Comparison of ENCODE assay signal across 19 cellular contexts in the genomic region with DNA sequence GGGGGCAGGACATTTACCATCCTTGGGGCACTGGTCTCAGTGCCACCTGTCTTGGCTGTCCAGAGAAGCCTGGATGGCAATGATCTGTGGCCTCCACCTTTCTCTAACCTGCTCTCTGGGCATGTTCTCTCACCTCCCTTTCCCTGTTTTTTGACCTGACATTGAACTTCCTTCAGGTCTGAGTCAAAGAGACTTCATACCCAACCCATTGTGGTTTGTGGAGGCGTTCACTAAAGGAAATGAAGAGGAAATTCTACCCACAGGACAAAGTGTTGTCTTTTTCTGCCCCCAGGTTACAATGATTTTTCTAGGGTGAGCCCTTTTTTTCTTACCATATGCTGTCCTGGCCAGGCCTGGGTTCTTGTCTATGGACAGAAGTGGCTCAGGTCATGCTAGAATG.
A peak's percentile ranks its signal among the peaks of the same experiment; 100 is the strongest.
DNase-seq lines count a peak whose midpoint lies in the region; ATAC-seq and TF ChIP-seq lines count a peak whose summit lies in the region.
"Had no signal": no experiment of that assay in that cellular context is flagged by ENCODE, and none has a peak within 500 bp of the region (broad histone marks: within the 10 kb centered on the region; RNA-seq: fewer than 3 reads in every experiment).

No MANE protein-coding gene starts in this region.

- H3K9ac ChIP-seq in BLaER1 (no peak overlapping the region), HCT116 (ENCODE audit: low read length) (no peak overlapping the region)

- TF ChIP-seq POLR2A in HCT116 (IDR thresholded peaks at IDR 0.05; ENCODE audit: borderline replicate concordance, extremely low read depth, insufficient read depth, insufficient read length) (no peak), uterus (IDR thresholded peaks at IDR 0.05) (no peak)

- H3K4me2 ChIP-seq in BLaER1 (peak overlapping the region; percentile 74), HCT116 (ENCODE audit: low read length) (peak overlapping the region; percentile 38)

- peaks cover 0 to 5% of the 10 kb centered on the region in 2 donors for H3K36me3 Mint-ChIP-seq in stimulated activated naive B cell treated with anti-CD40 and anti-IgM and Interleukin-4, amounts not matched to agents 10 μg/mL and 1 μg/mL and 100 μg/mL, for 72 hours

- DNase-seq in HCT116 (ENCODE audit: low read depth, low spot score) (no peak), RWPE2 (ENCODE audit: low spot score) (no peak), foreskin keratinocyte (peak; percentile 64 to 76), uterus (no peak), NCI-H146 treated with DMSO at 0.1 percent for 48 hours (lab: John Stamatoyannopoulos, UW; ENCODE audit: unreplicated experiment) (no peak)
- DNase-seq in stimulated activated naive B cell treated with anti-CD40 and anti-IgM and Interleukin-4, amounts not matched to agents 10 μg/mL and 1 μg/mL and 100 μg/mL, for 72 hours: no peak
- DNase-seq: H7; hippocampal formation; naive B cell; NCI-H1436; NCI-H524; right cardiac atrium; stimulated activated naive CD4-positive, alpha-beta T cell treated with Interleukin-2 at 50 U/mL for 16 hours had no signal

- H3K36me3 ChIP-seq in BLaER1: no peaks in the 10 kb centered on the region
- no peaks in the 10 kb centered on the region for H3K36me3 ChIP-seq in HCT116 (ENCODE audit: control insufficient read depth in 1 of 2, insufficient read depth in 2 of 2, low read length in 2 of 2)
- H3K36me3 ChIP-seq in RWPE2 (ENCODE audit: low read depth): no peaks in the 10 kb centered on the region
- no peaks in the 10 kb centered on the region for H3K36me3 ChIP-seq in uterus
- H3K36me3 ChIP-seq: esophagus muscularis mucosa had no signal

- RAD21 ChIA-PET in HCT116 (lab: Charles Lee; ENCODE audit: low non-redundant PET in 1 of 2, low total read pairs in 2 of 2, uncharacterized antibody in 2 of 2, unreplicated experiment in 2 of 2): no interaction called here

- H3K27me3 ChIP-seq in BLaER1 (no peaks in the 10 kb centered on the region), HCT116 (ENCODE audit: insufficient read depth, low read length) (no peaks in the 10 kb centered on the region), RWPE2 (ENCODE audit: insufficient read depth, poor library complexity, severe bottlenecking) (no peaks in the 10 kb centered on the region), foreskin keratinocyte (peaks cover 47% of the 10 kb centered on the region), uterus (no peaks in the 10 kb centered on the region)
- H3K27me3 ChIP-seq: esophagus muscularis mucosa had no signal

- BruUV-seq in HCT116 (replicated peaks; lab: Mats Ljungman, UMichigan): no TSS peak

- intact Hi-C loops in HCT116 (cut with micrococcal nuclease): no loop called here
- intact Hi-C loops in uterus (cut with DNase I; ENCODE audit: low total_unique reads): no loop called here

- ATAC-seq in HCT116 (no peak), RWPE2 (ENCODE audit: low read depth) (peak; percentile 83), foreskin keratinocyte (peak; percentile 65), GM21526 (IDR thresholded peaks at IDR 0.05; ENCODE audit: low FRiP score, unreplicated experiment) (no peak)
- no peak for ATAC-seq in stimulated activated naive B cell treated with anti-CD40 and anti-IgM and Interleukin-4, amounts not matched to agents 10 μg/mL and 1 μg/mL and 100 μg/mL, for 72 hours (replicated peaks)
- ATAC-seq: left lobe of liver, right cardiac atrium, Right ventricle myocardium inferior had no signal

- H3K9me3 Mint-ChIP-seq in stimulated activated naive B cell treated with anti-CD40 and anti-IgM and Interleukin-4, amounts not matched to agents 10 μg/mL and 1 μg/mL and 100 μg/mL, for 72 hours: peaks cover 7% of the 10 kb centered on the region in 2 donors

- H3K79me2 ChIP-seq in HCT116 (ENCODE audit: insufficient read depth, low read length): no peaks in the 10 kb centered on the region

- no peaks in the 10 kb centered on the region for H3K9me2 ChIP-seq in HCT116 (ENCODE audit: insufficient read depth)

- H3K9me3 ChIP-seq in BLaER1 (peaks cover 10% of the 10 kb centered on the region), HCT116 (ENCODE audit: control insufficient read depth in 1 of 2, insufficient read depth in 1 of 2, low read depth in 1 of 2, low read length in 2 of 2) (peaks cover 0 to 6% of the 10 kb centered on the region in 2 experiments; a peak in 1 of 4 replicates), RWPE2 (ENCODE audit: severe bottlenecking) (no peaks in the 10 kb centered on the region), uterus (no peaks in the 10 kb centered on the region)

- H4K20me1 ChIP-seq in BLaER1 (no peaks in the 10 kb centered on the region), HCT116 (ENCODE audit: insufficient read depth) (no peaks in the 10 kb centered on the region)

- no peak overlapping the region for H3K27ac Mint-ChIP-seq in stimulated activated naive B cell treated with anti-CD40 and anti-IgM and Interleukin-4, amounts not matched to agents 10 μg/mL and 1 μg/mL and 100 μg/mL, for 72 hours

- H3K27ac ChIP-seq in BLaER1: no peak overlapping the region
- H3K27ac ChIP-seq in HCT116 (ENCODE audit: low read depth, low read length): no peak overlapping the region
- H3K27ac ChIP-seq in RWPE2 (ENCODE audit: poor library complexity, severe bottlenecking): peak overlapping the region; percentile 61
- H3K27ac ChIP-seq in foreskin keratinocyte: no peak overlapping the region
- H3K27ac ChIP-seq in uterus: no peak overlapping the region
- H3K27ac ChIP-seq: C4-2B, esophagus muscularis mucosa had no signal

- H3K4me1 ChIP-seq in BLaER1 (peaks cover 64% of the 10 kb centered on the region), HCT116 (ENCODE audit: control insufficient read depth in 1 of 2, insufficient read depth in 2 of 2, low read length in 2 of 2) (peaks cover 2 to 29% of the 10 kb centered on the region in 2 experiments; a peak in 2 of 4 replicates), RWPE2 (ENCODE audit: insufficient read depth, poor library complexity, severe bottlenecking) (peaks cover 34% of the 10 kb centered on the region), foreskin keratinocyte (peaks cover 20% of the 10 kb centered on the region), uterus (no peaks in the 10 kb centered on the region)

- POLR2A ChIA-PET in HCT116 (lab: Charles Lee): no interaction called here

- H3K4me3 Mint-ChIP-seq in stimulated activated naive B cell treated with anti-CD40 and anti-IgM and Interleukin-4, amounts not matched to agents 10 μg/mL and 1 μg/mL and 100 μg/mL, for 72 hours: no peak overlapping the region
- H3K4me3 Mint-ChIP-seq: naive B cell had no signal

- H3K4me1 Mint-ChIP-seq in stimulated activated naive B cell treated with anti-CD40 and anti-IgM and Interleukin-4, amounts not matched to agents 10 μg/mL and 1 μg/mL and 100 μg/mL, for 72 hours: peaks cover 2 to 8% of the 10 kb centered on the region in 2 donors

- TF ChIP-seq CTCF in HCT116 (IDR thresholded peaks at IDR 0.05 in 2 of 3, conservative IDR thresholded peaks at IDR 0.05 in 1 of 3; ENCODE audit: borderline replicate concordance in 1 of 3, insufficient read depth in 1 of 3, low read depth in 2 of 3, low read length in 2 of 3) (no peak), RWPE2 (IDR thresholded peaks at IDR 0.05; ENCODE audit: poor library complexity, severe bottlenecking) (no peak), foreskin keratinocyte (conservative IDR thresholded peaks at IDR 0.05) (no peak), uterus (IDR thresholded peaks at IDR 0.05) (no peak)

- H3K27me3 Mint-ChIP-seq in stimulated activated naive B cell treated with anti-CD40 and anti-IgM and Interleukin-4, amounts not matched to agents 10 μg/mL and 1 μg/mL and 100 μg/mL, for 72 hours: peaks cover 18 to 26% of the 10 kb centered on the region in 2 donors

- no peak overlapping the region for H2AFZ ChIP-seq in HCT116 (ENCODE audit: low read depth, low read length, poor library complexity, severe bottlenecking)

- H3K4me3 ChIP-seq in BLaER1: no peak overlapping the region
- H3K4me3 ChIP-seq in HCT116 (replicated peaks in 1 of 2; ENCODE audit: low read depth in 1 of 2, low read length in 2 of 2): no peak overlapping the region
- no peak overlapping the region for H3K4me3 ChIP-seq in RWPE2 (ENCODE audit: severe bottlenecking)
- no peak overlapping the region for H3K4me3 ChIP-seq in uterus
- H3K4me3 ChIP-seq: esophagus muscularis mucosa had no signal

- CTCF ChIA-PET in HCT116 (lab: Charles Lee): no interaction called here

- TF ChIP-seq RAD21 in HCT116 (IDR thresholded peaks at IDR 0.05; ENCODE audit: low read depth): no peak

TF ChIP-seq in HCT116, 20 proteins besides CTCF, POLR2A, EP300 and RAD21 (continues in another document):
- no peak; the same call in 1 of the 2 replicates for TF ChIP-seq SP1 (IDR thresholded peaks at IDR 0.05; ENCODE audit: low read depth)
- no peak for TF ChIP-seq POLR2AphosphoS5 (IDR thresholded peaks at IDR 0.05; ENCODE audit: low read depth, low read length)
- no peak for TF ChIP-seq SIN3A (IDR thresholded peaks at IDR 0.05; ENCODE audit: low read depth)
- TF ChIP-seq ZFX (IDR thresholded peaks at IDR 0.05): no peak
- no peak for TF ChIP-seq ELF1 (IDR thresholded peaks at IDR 0.05; ENCODE audit: borderline replicate concordance, low read depth)
- TF ChIP-seq JUND (IDR thresholded peaks at IDR 0.05): 0 out of 2 replicates have a peak, but pooled peaks have one; percentile 6
- TF ChIP-seq YY1 (IDR thresholded peaks at IDR 0.05; ENCODE audit: extremely low read depth, insufficient replicate concordance, low read depth, low read length): no peak
- TF ChIP-seq, protein P1, sequence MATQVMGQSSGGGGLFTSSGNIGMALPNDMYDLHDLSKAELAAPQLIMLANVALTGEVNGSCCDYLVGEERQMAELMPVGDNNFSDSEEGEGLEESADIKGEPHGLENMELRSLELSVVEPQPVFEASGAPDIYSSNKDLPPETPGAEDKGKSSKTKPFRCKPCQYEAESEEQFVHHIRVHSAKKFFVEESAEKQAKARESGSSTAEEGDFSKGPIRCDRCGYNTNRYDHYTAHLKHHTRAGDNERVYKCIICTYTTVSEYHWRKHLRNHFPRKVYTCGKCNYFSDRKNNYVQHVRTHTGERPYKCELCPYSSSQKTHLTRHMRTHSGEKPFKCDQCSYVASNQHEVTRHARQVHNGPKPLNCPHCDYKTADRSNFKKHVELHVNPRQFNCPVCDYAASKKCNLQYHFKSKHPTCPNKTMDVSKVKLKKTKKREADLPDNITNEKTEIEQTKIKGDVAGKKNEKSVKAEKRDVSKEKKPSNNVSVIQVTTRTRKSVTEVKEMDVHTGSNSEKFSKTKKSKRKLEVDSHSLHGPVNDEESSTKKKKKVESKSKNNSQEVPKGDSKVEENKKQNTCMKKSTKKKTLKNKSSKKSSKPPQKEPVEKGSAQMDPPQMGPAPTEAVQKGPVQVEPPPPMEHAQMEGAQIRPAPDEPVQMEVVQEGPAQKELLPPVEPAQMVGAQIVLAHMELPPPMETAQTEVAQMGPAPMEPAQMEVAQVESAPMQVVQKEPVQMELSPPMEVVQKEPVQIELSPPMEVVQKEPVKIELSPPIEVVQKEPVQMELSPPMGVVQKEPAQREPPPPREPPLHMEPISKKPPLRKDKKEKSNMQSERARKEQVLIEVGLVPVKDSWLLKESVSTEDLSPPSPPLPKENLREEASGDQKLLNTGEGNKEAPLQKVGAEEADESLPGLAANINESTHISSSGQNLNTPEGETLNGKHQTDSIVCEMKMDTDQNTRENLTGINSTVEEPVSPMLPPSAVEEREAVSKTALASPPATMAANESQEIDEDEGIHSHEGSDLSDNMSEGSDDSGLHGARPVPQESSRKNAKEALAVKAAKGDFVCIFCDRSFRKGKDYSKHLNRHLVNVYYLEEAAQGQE (IDR thresholded peaks at IDR 0.05; ENCODE audit: low read depth): no peak

Comparison
In these comparisons a context has a peak if more than half of its experiments do, and no peak if none do; other contexts are left out.
1. ATAC-seq: peak in RWPE2 (single experiment) and foreskin keratinocyte (single experiment); none in HCT116 (single experiment), GM21526 (single experiment) and stimulated activated naive B cell treated with anti-CD40 and anti-IgM and Interleukin-4, amounts not matched to agents 10 μg/mL and 1 μg/mL and 100 μg/mL, for 72 hours (0 of 2).
2. DNase-seq: peak in foreskin keratinocyte (2 of 2); none in HCT116 (single experiment), RWPE2 (single experiment), uterus (0 of 2), NCI-H146 treated with DMSO at 0.1 percent for 48 hours (single experiment) and stimulated activated naive B cell treated with anti-CD40 and anti-IgM and Interleukin-4, amounts not matched to agents 10 μg/mL and 1 μg/mL and 100 μg/mL, for 72 hours (single experiment).